Comparison of ENCODE assay signal across 29 cellular contexts in genomic region chr2:101852824-101853223, GRCh38.
DNase-seq lines count a peak whose midpoint lies in the region; ATAC-seq, FAIRE-seq and TF ChIP-seq lines count a peak whose summit lies in the region.
"Had no signal": no experiment of that assay in that cellular context is flagged by ENCODE, and none has a peak within 500 bp of the region (broad histone marks: within the 10 kb centered on the region; RNA-seq: fewer than 3 reads in every experiment).

No MANE protein-coding gene starts in this region.

- FAIRE-seq in HepG2 (lab: Jason Lieb, UNC) = no peak
- FAIRE-seq: A549, GM12892 had no signal

- intact Hi-C loops in A673 (cut with micrococcal nuclease; ENCODE audit: unreplicated experiment) = no loop called here
- intact Hi-C loops in CD4-positive, alpha-beta T cell (cut with DNase I, micrococcal nuclease) = no loop called here
- intact Hi-C loops in HepG2 (cut with micrococcal nuclease; ENCODE audit: unreplicated experiment) = no loop called here

- H3K4me1 ChIP-seq in A673 (ENCODE audit: insufficient read depth, low read length, poor library complexity, severe bottlenecking) (peaks cover 6% of the 10 kb centered on the region), HepG2 (ENCODE audit: insufficient read depth, low read length) (peaks cover 15% of the 10 kb centered on the region; the same call in 1 of the 2 replicates)
- H3K4me1 ChIP-seq: SJCRH30 had no signal

- no peaks in the 10 kb centered on the region for H3K9me3 Mint-ChIP-seq in CD4-positive, alpha-beta T cell
- H3K9me3 Mint-ChIP-seq in brain (no peaks in the 10 kb centered on the region), endothelial cell (ENCODE audit: unreplicated experiment) (no peaks in the 10 kb centered on the region)

- no peak overlapping the region for H3K4me3 Mint-ChIP-seq in CD4-positive, alpha-beta T cell
- H3K4me3 Mint-ChIP-seq in brain (no peak overlapping the region), endothelial cell (ENCODE audit: unreplicated experiment) (no peak overlapping the region)
- H3K4me3 Mint-ChIP-seq: B cell had no signal

- no peak overlapping the region for H3K27ac ChIP-seq in A673 (ENCODE audit: low read depth, low read length, poor library complexity, severe bottlenecking)
- no peak overlapping the region for H3K27ac ChIP-seq in CD4-positive, alpha-beta T cell (ENCODE audit: low read depth, low read length)
- no peak overlapping the region for H3K27ac ChIP-seq in HepG2 (ENCODE audit: extremely low read length, insufficient read depth, low read length)
- H3K27ac ChIP-seq: A549, C4-2B, PC-9, SJCRH30 had no signal

- no peak for ATAC-seq in CD4-positive, alpha-beta T cell (ENCODE audit: poor library complexity)
- ATAC-seq in HepG2 (no peak), HG02981 (IDR thresholded peaks at IDR 0.05; ENCODE audit: unreplicated experiment) (no peak)
- ATAC-seq: A549, HCT116, K562, Right ventricle myocardium inferior, SK-N-SH treated with all-trans-retinoic acid at 6 μM for 48 hours had no signal

- H2AFZ ChIP-seq in HepG2 (ENCODE audit: low read length) = no peak overlapping the region
- H2AFZ ChIP-seq: PC-9 had no signal

- TF ChIP-seq POLR2A in HepG2 (IDR thresholded peaks at IDR 0.05; ENCODE audit: insufficient read depth in 1 of 2, low read depth in 2 of 2, low read length in 2 of 2) = no peak

- WGBS in HepG2 (ENCODE audit: low lambda C conversion rate) = 97% methylated on average over 2 of the region's 2 CpGs

- peaks cover 97% of the 10 kb centered on the region for H3K36me3 Mint-ChIP-seq in CD4-positive, alpha-beta T cell (ENCODE audit: low read depth)
- H3K36me3 Mint-ChIP-seq in brain (peaks cover 71% of the 10 kb centered on the region), endothelial cell (ENCODE audit: low read depth, unreplicated experiment) (peaks cover 37% of the 10 kb centered on the region)

- no peaks in the 10 kb centered on the region for H3K27me3 Mint-ChIP-seq in CD4-positive, alpha-beta T cell
- no peaks in the 10 kb centered on the region for H3K27me3 Mint-ChIP-seq in brain
- H3K27me3 Mint-ChIP-seq in endothelial cell (ENCODE audit: unreplicated experiment) = peaks cover 12% of the 10 kb centered on the region
- H3K27me3 Mint-ChIP-seq: B cell had no signal

- H4K20me1 ChIP-seq in HepG2 (ENCODE audit: insufficient read depth, low read length) = no peaks in the 10 kb centered on the region; the same call in 1 of the 2 replicates

- no peaks in the 10 kb centered on the region for H3K9me3 ChIP-seq in A673 (ENCODE audit: low read depth, low read length, poor library complexity, severe bottlenecking)
- H3K9me3 ChIP-seq in CD4-positive, alpha-beta T cell (ENCODE audit: control insufficient read depth, low read length) = no peaks in the 10 kb centered on the region
- no peaks in the 10 kb centered on the region for H3K9me3 ChIP-seq in HepG2 (ENCODE audit: low read length)
- H3K9me3 ChIP-seq: A549, SJCRH30 had no signal

- H3K27me3 ChIP-seq in A673 (replicated peaks; ENCODE audit: insufficient read depth, low read depth, low read length, poor library complexity) = no peaks in the 10 kb centered on the region
- no peaks in the 10 kb centered on the region for H3K27me3 ChIP-seq in CD4-positive, alpha-beta T cell (ENCODE audit: control insufficient read depth, insufficient read depth, low read length)
- no peaks in the 10 kb centered on the region for H3K27me3 ChIP-seq in HepG2 (ENCODE audit: control insufficient read depth in 1 of 2, insufficient read depth in 2 of 2, low read length in 2 of 2)
- H3K27me3 ChIP-seq: SJCRH30 had no signal

- no peak for TF ChIP-seq RAD21 in HepG2 (CRISPR knock-in tag; IDR thresholded peaks at IDR 0.05)

- no peak overlapping the region for H3K9ac ChIP-seq in HepG2 (ENCODE audit: insufficient read depth, low read depth, low read length)

- H3K4me3 ChIP-seq in A673 (ENCODE audit: low read depth, low read length, poor library complexity, severe bottlenecking) (no peak overlapping the region), HepG2 (replicated peaks in 1 of 3; ENCODE audit: insufficient read depth in 1 of 3, low read depth in 2 of 3, low read length in 3 of 3) (no peak overlapping the region)
- H3K4me3 ChIP-seq: A549, K562, PC-9, SJCRH30 had no signal

- CTCF ChIA-PET in A673 (lab: Charles Lee) = no interaction called here
- CTCF ChIA-PET in CD4-positive, alpha-beta T cell (lab: Charles Lee) = no interaction called here
- CTCF ChIA-PET in HepG2 (lab: Yijun Ruan, JAX; ENCODE audit: low intra/inter-chr PET ratio, low total read pairs) = no interaction called here

- BruUV-seq in A673 (replicated peaks; lab: Mats Ljungman, UMichigan) (no TSS peak), HepG2 (replicated peaks; lab: Mats Ljungman, UMichigan) (no TSS peak)

- H3K4me2 ChIP-seq in HepG2 (ENCODE audit: low read depth, low read length) = no peak overlapping the region
- H3K4me2 ChIP-seq: A549, PC-9 had no signal

- H3K4me1 Mint-ChIP-seq in CD4-positive, alpha-beta T cell (ENCODE audit: low read depth) = peaks cover 6% of the 10 kb centered on the region
- H3K4me1 Mint-ChIP-seq in brain (peaks cover 17% of the 10 kb centered on the region), endothelial cell (ENCODE audit: unreplicated experiment) (peaks cover 6% of the 10 kb centered on the region)
- H3K4me1 Mint-ChIP-seq: B cell had no signal

- in situ Hi-C loops in HepG2 (cut with HindIII; ENCODE audit: extremely low pct_ligation_motif_present, low pct_unique_long_range_greater_than_20kb) = no loop called here

- H3K36me3 ChIP-seq in A673 (ENCODE audit: insufficient read depth, low read length, poor library complexity, severe bottlenecking) (peaks cover 7% of the 10 kb centered on the region), HepG2 (replicated peaks in 1 of 2; ENCODE audit: control insufficient read depth in 1 of 2, insufficient read depth in 2 of 2, low read length in 2 of 2) (peaks cover 30 to 86% of the 10 kb centered on the region in 2 experiments)

- peak overlapping the region; percentile 16 for H3K27ac Mint-ChIP-seq in CD4-positive, alpha-beta T cell
- H3K27ac Mint-ChIP-seq in brain (peak overlapping the region in 4 of 5 experiments; percentile 34 to 83 (median 56)), endothelial cell (ENCODE audit: unreplicated experiment) (no peak overlapping the region)
- H3K27ac Mint-ChIP-seq: B cell had no signal

- no peak for TF ChIP-seq EP300 in HepG2 (IDR thresholded peaks at IDR 0.05; ENCODE audit: low read depth in 2 of 2, low read length in 2 of 2)
- TF ChIP-seq EP300 in HepG2 (CRISPR knock-in tag; IDR thresholded peaks at IDR 0.05; ENCODE audit: borderline replicate concordance) = no peak

- no peaks in the 10 kb centered on the region for H3K79me2 ChIP-seq in HepG2 (ENCODE audit: insufficient read depth, low read length)

- DNase-seq in A673 (ENCODE audit: low spot score) (peak; percentile 3), HepG2 (ENCODE audit: low spot score) (no peak), HK-2 (ENCODE audit: unreplicated experiment) (no peak), endothelial cell (ENCODE audit: low spot score) (no peak)
- no peak for DNase-seq in CD4-positive, alpha-beta T cell
- DNase-seq in stimulated activated CD4-positive, alpha-beta T cell treated with anti-CD3 and anti-CD28 coated beads, Interleukin-12 subunit alpha, Interleukin-12 subunit beta, amount 100 ng/mL, for 4 hours = no peak
- DNase-seq: Calu3, DMS153, DND-41, Kasumi-1, NCI-H1092 treated with DMSO at 0.1 percent for 48 hours, NCI-H1436, NCI-H187 treated with DMSO at 0.1 percent for 48 hours, NCI-H2171 treated with DMSO at 0.1 percent for 48 hours, NCI-H345, NCI-H524 treated with DMSO at 0.1 percent for 48 hours, NCI-H774, PC-9, SJCRH30 had no signal

- TF ChIP-seq CTCF in A673 (conservative IDR thresholded peaks at IDR 0.05; ENCODE audit: low read depth, low read length) = no peak
- TF ChIP-seq CTCF in CD4-positive, alpha-beta T cell (IDR thresholded peaks at IDR 0.05) = no peak
- TF ChIP-seq CTCF in brain (conservative IDR thresholded peaks at IDR 0.05) = no peak
- TF ChIP-seq CTCF in HepG2 (CRISPR knock-in tag; IDR thresholded peaks at IDR 0.05) = no peak
- no peak for TF ChIP-seq CTCF in endothelial cell (IDR thresholded peaks at IDR 0.05; ENCODE audit: unreplicated experiment)

- POLR2A ChIA-PET in A673 (lab: Charles Lee; ENCODE audit: low non-redundant PET) = no interaction called here
- POLR2A ChIA-PET in CD4-positive, alpha-beta T cell (lab: Charles Lee) = no interaction called here
- POLR2A ChIA-PET in HepG2 (lab: Yijun Ruan, JAX) = no interaction called here

TF ChIP-seq in HepG2, 621 proteins besides CTCF, POLR2A, EP300 and RAD21:
- TF ChIP-seq, protein P1, sequence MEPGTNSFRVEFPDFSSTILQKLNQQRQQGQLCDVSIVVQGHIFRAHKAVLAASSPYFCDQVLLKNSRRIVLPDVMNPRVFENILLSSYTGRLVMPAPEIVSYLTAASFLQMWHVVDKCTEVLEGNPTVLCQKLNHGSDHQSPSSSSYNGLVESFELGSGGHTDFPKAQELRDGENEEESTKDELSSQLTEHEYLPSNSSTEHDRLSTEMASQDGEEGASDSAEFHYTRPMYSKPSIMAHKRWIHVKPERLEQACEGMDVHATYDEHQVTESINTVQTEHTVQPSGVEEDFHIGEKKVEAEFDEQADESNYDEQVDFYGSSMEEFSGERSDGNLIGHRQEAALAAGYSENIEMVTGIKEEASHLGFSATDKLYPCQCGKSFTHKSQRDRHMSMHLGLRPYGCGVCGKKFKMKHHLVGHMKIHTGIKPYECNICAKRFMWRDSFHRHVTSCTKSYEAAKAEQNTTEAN (CRISPR knock-in tag; conservative IDR thresholded peaks at IDR 0.05) = no peak
- TF ChIP-seq SETDB1 (CRISPR knock-in tag; IDR thresholded peaks at IDR 0.05; ENCODE audit: borderline replicate concordance) = no peak
- TF ChIP-seq RBM22 (optimal IDR thresholded peaks at IDR 0.05; ENCODE audit: low read length) = peak; percentile 63
- TF ChIP-seq ZNF678 (CRISPR knock-in tag; IDR thresholded peaks at IDR 0.05) = no peak
